1 cellular context compared by ENCODE assay signal in genomic region chr2:117803644-117804325, GRCh38.
TF ChIP-seq lines count a peak whose summit lies in the region.

No MANE protein-coding gene starts in this region.

TF ChIP-seq in HEK293, 187 proteins besides CTCF, POLR2A, EP300 and RAD21 (continued from another document):
- TF ChIP-seq ZBTB26 (tag by site-specific recombination; optimal IDR thresholded peaks at IDR 0.05) = peak; percentile 34
- peak; percentile 38; the same call in 1 of the 2 replicates for TF ChIP-seq ZBTB48 (tag by site-specific recombination; IDR thresholded peaks at IDR 0.05)
